8 cellular contexts compared by ENCODE assay signal in the genomic region with DNA sequence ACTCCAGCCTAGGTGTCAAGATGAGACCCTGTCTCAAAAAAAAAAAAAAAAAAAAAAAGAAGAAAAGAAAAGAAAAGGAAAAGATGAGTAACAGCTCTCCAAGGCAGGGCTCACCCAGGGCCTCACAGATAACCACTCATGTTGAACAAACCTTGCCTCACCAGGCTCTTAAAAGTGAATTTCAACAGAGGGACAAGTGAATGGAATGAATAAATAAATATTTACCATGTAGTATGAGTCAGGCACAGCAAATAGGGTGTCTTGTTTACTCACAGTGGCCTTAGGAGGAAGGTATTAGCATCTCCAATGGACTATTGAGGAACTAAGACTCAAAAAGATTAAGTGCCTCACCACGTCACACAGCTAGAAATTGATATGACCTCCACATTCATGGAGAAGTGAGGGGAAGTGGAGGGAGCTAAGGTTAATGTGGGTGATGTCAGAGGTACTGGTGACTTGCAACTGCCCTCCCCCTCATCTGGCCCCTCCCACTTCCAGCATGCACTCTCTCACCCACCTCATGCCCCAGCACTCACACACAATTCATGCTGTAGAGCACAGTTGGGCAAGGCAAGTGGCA.
DNase-seq lines count a peak whose midpoint lies in the region; ATAC-seq and TF ChIP-seq lines count a peak whose summit lies in the region.

No MANE protein-coding gene starts in this region.

- peak; percentile 10 for ATAC-seq in activated CD8-positive, alpha-beta T cell treated with anti-CD3 and anti-CD28 coated beads, Interleukin-2, amount 10 ng/mL, durations not matched to agents 7 days and 5 days
- ATAC-seq in HG02588 (IDR thresholded peaks at IDR 0.05; ENCODE audit: unreplicated experiment) (no peak), HG03159 (IDR thresholded peaks at IDR 0.05; ENCODE audit: unreplicated experiment) (no peak)

- no peaks in the 10 kb centered on the region for H3K36me3 ChIP-seq in mesodermal cell (ENCODE audit: control insufficient read depth, insufficient read depth, low read length)
- H3K36me3 ChIP-seq in neuronal stem cell (replicated peaks in 1 of 2; ENCODE audit: control insufficient read depth in 2 of 2, insufficient read depth in 2 of 2, low read length in 2 of 2), result no peaks in the 10 kb centered on the region

- no CpG with 5 or more reads among the region's 1 CpG for WGBS in mesodermal cell (ENCODE audit: insufficient coverage in 2 of 2), 2 experiments
- no CpG with 5 or more reads among the region's 1 CpG for WGBS in neuronal stem cell (ENCODE audit: extremely low coverage in 2 of 2, insufficient read length in 2 of 2, insufficient replicate concordance in 1 of 2), 2 donors

- H3K79me1 ChIP-seq in neuronal stem cell (ENCODE audit: low read depth, low read length), result no peaks in the 10 kb centered on the region

- CTCF ChIA-PET in activated CD8-positive, alpha-beta T cell treated with anti-CD3 and anti-CD28 coated beads, Interleukin-2, amount 10 ng/mL, durations not matched to agents 7 days and 5 days (lab: Charles Lee), result interaction anchor here (0.9 to 3.2 kb wide), 4 partner anchors 19 to 410 kb away, joined by 3 to 13 read pairs (median 7); a partner anchor contains a TSS

- peaks cover 71% of the 10 kb centered on the region for H3K4me1 Mint-ChIP-seq in activated CD8-positive, alpha-beta T cell treated with anti-CD3 and anti-CD28 coated beads, Interleukin-2, amount 10 ng/mL, durations not matched to agents 7 days and 5 days (ENCODE audit: low read depth)

- no peak overlapping the region for H3K27ac Mint-ChIP-seq in activated CD8-positive, alpha-beta T cell treated with anti-CD3 and anti-CD28 coated beads, Interleukin-2, amount 10 ng/mL, durations not matched to agents 7 days and 5 days

- peaks cover 43% of the 10 kb centered on the region for H3K36me3 Mint-ChIP-seq in activated CD8-positive, alpha-beta T cell treated with anti-CD3 and anti-CD28 coated beads, Interleukin-2, amount 10 ng/mL, durations not matched to agents 7 days and 5 days (ENCODE audit: low read depth)

- H3K14ac ChIP-seq in neuronal stem cell (ENCODE audit: low read length), result no peak overlapping the region

- POLR2A ChIA-PET in activated CD8-positive, alpha-beta T cell treated with anti-CD3 and anti-CD28 coated beads, Interleukin-2, amount 10 ng/mL, durations not matched to agents 7 days and 5 days (lab: Charles Lee), result interaction anchor here (1.2 kb wide), 1 partner anchor 21 kb away, joined by 4 read pairs; no protein-coding TSS in a partner anchor

- no peak overlapping the region for H3K4me2 ChIP-seq in neuronal stem cell (ENCODE audit: insufficient read depth, low read length, poor library complexity, severe bottlenecking)

- no peak overlapping the region for H2BK12ac ChIP-seq in neuronal stem cell (ENCODE audit: low read length)

- no peak overlapping the region for H2AK5ac ChIP-seq in neuronal stem cell (ENCODE audit: low read depth, low read length)

- H4K91ac ChIP-seq in neuronal stem cell (ENCODE audit: low read depth, low read length, poor library complexity), result no peak overlapping the region

- no peak overlapping the region for H3K23ac ChIP-seq in neuronal stem cell (ENCODE audit: low read depth, low read length, poor library complexity)

- H2AFZ ChIP-seq in neuronal stem cell (ENCODE audit: low read length), result no peak overlapping the region

- DNase-seq in GM12865 (ENCODE audit: low read depth), result peak; percentile 49
- DNase-seq in NAMALWA (ENCODE audit: low spot score), result peak; percentile 33
- DNase-seq in activated CD8-positive, alpha-beta T cell treated with anti-CD3 and anti-CD28 coated beads, Interleukin-2, amount 10 ng/mL, durations not matched to agents 7 days and 5 days, result peak; percentile 57
- DNase-seq in neuronal stem cell (ENCODE audit: low spot score), result no peak
- no peak for DNase-seq in NCI-H187 treated with DMSO at 0.1 percent for 48 hours (lab: John Stamatoyannopoulos, UW)

- no peak for TF ChIP-seq CTCF in GM12865 (IDR thresholded peaks at IDR 0.05; ENCODE audit: insufficient read depth, low read depth, low read length, missing control alignments)

- no peak overlapping the region for H3K9ac ChIP-seq in neuronal stem cell (ENCODE audit: low read depth, low read length, poor library complexity)

- no peak overlapping the region for H4K8ac ChIP-seq in neuronal stem cell (ENCODE audit: low read depth, low read length)

- H3K18ac ChIP-seq in neuronal stem cell (ENCODE audit: low read length), result no peak overlapping the region

- no peak overlapping the region for H3K4ac ChIP-seq in neuronal stem cell (ENCODE audit: low read length)

- H3K4me3 ChIP-seq in GM12865 (ENCODE audit: low read depth, low read length), result no peak overlapping the region
- no peak overlapping the region for H3K4me3 ChIP-seq in mesodermal cell (ENCODE audit: extremely low read depth, insufficient read depth, low read length, poor library complexity, severe bottlenecking)
- no peak overlapping the region for H3K4me3 ChIP-seq in neuronal stem cell (ENCODE audit: low read length in 2 of 2)

- peaks cover 6% of the 10 kb centered on the region for H3K27me3 Mint-ChIP-seq in activated CD8-positive, alpha-beta T cell treated with anti-CD3 and anti-CD28 coated beads, Interleukin-2, amount 10 ng/mL, durations not matched to agents 7 days and 5 days (ENCODE audit: low read depth)

- H3K9me3 ChIP-seq in mesodermal cell (ENCODE audit: control insufficient read depth, low read length) (peaks cover 24% of the 10 kb centered on the region), neuronal stem cell (replicated peaks in 1 of 2; ENCODE audit: control insufficient read depth in 2 of 2, insufficient read depth in 1 of 2, low read depth in 1 of 2, low read length in 2 of 2) (peaks cover 0 to 10% of the 10 kb centered on the region in 2 donors)

- no peak overlapping the region for H2BK5ac ChIP-seq in neuronal stem cell (ENCODE audit: low read length)

- H3K4me1 ChIP-seq in mesodermal cell (ENCODE audit: control insufficient read depth, insufficient read depth, low read length, poor library complexity, severe bottlenecking) (peaks cover 46% of the 10 kb centered on the region), neuronal stem cell (ENCODE audit: control insufficient read depth in 2 of 2, insufficient read depth in 1 of 2, low read depth in 1 of 2, low read length in 2 of 2) (peaks cover 0 to 17% of the 10 kb centered on the region in 2 donors)

- no peak overlapping the region for H2BK120ac ChIP-seq in neuronal stem cell (ENCODE audit: low read depth, low read length)

- no peak overlapping the region for H2BK15ac ChIP-seq in neuronal stem cell (ENCODE audit: low read length)

- H3K27me3 ChIP-seq in neuronal stem cell (ENCODE audit: control insufficient read depth in 3 of 3, insufficient read depth in 3 of 3, low read depth in 1 of 3, low read length in 3 of 3), result no peaks in the 10 kb centered on the region

- H3K9me3 Mint-ChIP-seq in activated CD8-positive, alpha-beta T cell treated with anti-CD3 and anti-CD28 coated beads, Interleukin-2, amount 10 ng/mL, durations not matched to agents 7 days and 5 days (ENCODE audit: insufficient read depth), result peaks cover 26% of the 10 kb centered on the region

- no peak overlapping the region for H3K4me3 Mint-ChIP-seq in activated CD8-positive, alpha-beta T cell treated with anti-CD3 and anti-CD28 coated beads, Interleukin-2, amount 10 ng/mL, durations not matched to agents 7 days and 5 days

- H3K27ac ChIP-seq in mesodermal cell (ENCODE audit: low read depth, low read length, severe bottlenecking), result peak overlapping the region; percentile 78
- H3K27ac ChIP-seq in neuronal stem cell (replicated peaks; ENCODE audit: low read length), result no peak overlapping the region

Comparison
In these comparisons a context has a peak if more than half of its experiments do, and no peak if none do; other contexts are left out.
1. DNase-seq: peak in GM12865 (single experiment), NAMALWA (single experiment) and activated CD8-positive, alpha-beta T cell treated with anti-CD3 and anti-CD28 coated beads, Interleukin-2, amount 10 ng/mL, durations not matched to agents 7 days and 5 days (single experiment); none in neuronal stem cell (single experiment) and NCI-H187 treated with DMSO at 0.1 percent for 48 hours (single experiment).